Comparison of ENCODE assay signal across 8 cellular contexts in genomic region chr19:56566904-56567273, GRCh38. TPM values are rescaled to one million over a fixed set of nuclear protein-coding genes. Genes with fewer than 3 reads are reported as not detected.
DNase-seq lines count a peak whose midpoint lies in the region; ATAC-seq and TF ChIP-seq lines count a peak whose summit lies in the region.

No MANE protein-coding gene starts in this region.

- no peaks in the 10 kb centered on the region for H3F3A ChIP-seq in neural cell (ENCODE audit: insufficient read depth, low read length, poor library complexity, severe bottlenecking)

- no peak for TF ChIP-seq CTCF in esophagus muscularis mucosa (IDR thresholded peaks at IDR 0.05)
- TF ChIP-seq CTCF in neural cell (IDR thresholded peaks at IDR 0.05; ENCODE audit: poor library complexity, severe bottlenecking): no peak
- TF ChIP-seq CTCF in suprapubic skin (IDR thresholded peaks at IDR 0.05): no peak

- peaks cover 8 to 21% (median 20%) of the 10 kb centered on the region in 4 donors for H3K4me1 ChIP-seq in esophagus muscularis mucosa
- H3K4me1 ChIP-seq in suprapubic skin: peaks cover 7% of the 10 kb centered on the region

- peak overlapping the region; percentile 93 for H3K9ac ChIP-seq in neural cell (ENCODE audit: low read length)

- H3K9me3 ChIP-seq in KOPT-K1 (ENCODE audit: insufficient read depth, low read length, poor library complexity, severe bottlenecking) (peaks cover 89% of the 10 kb centered on the region), esophagus muscularis mucosa (peaks cover 0 to 84% (median 77%) of the 10 kb centered on the region in 4 donors), neural cell (ENCODE audit: low read length) (peaks cover 21% of the 10 kb centered on the region), suprapubic skin (peaks cover 19% of the 10 kb centered on the region)

- no peaks in the 10 kb centered on the region for H3K9me2 ChIP-seq in neural cell (ENCODE audit: insufficient read depth, low read length)

- TF ChIP-seq EP300 in esophagus muscularis mucosa (IDR thresholded peaks at IDR 0.05) (no peak), neural cell (conservative IDR thresholded peaks at IDR 0.05; ENCODE audit: poor library complexity, severe bottlenecking) (no peak), suprapubic skin (IDR thresholded peaks at IDR 0.05) (no peak)

- no peaks in the 10 kb centered on the region for H4K20me1 ChIP-seq in neural cell (ENCODE audit: insufficient read depth)

- H3K79me2 ChIP-seq in neural cell (replicated peaks; ENCODE audit: insufficient read depth, low read length): peaks cover 5% of the 10 kb centered on the region

- peak overlapping the region; percentile 71 to 93 (median 84) for H3K4me3 ChIP-seq in esophagus muscularis mucosa
- peak overlapping the region; percentile 95 for H3K4me3 ChIP-seq in neural cell (ENCODE audit: low read length)
- H3K4me3 ChIP-seq in suprapubic skin: peak overlapping the region; percentile 90

- H2AFZ ChIP-seq in neural cell (ENCODE audit: low read depth, low read length): peak overlapping the region; percentile 100

- H3K4me2 ChIP-seq in neural cell (ENCODE audit: low read length): peak overlapping the region; percentile 41

- TF ChIP-seq RAD21 in neural cell (conservative IDR thresholded peaks at IDR 0.05): no peak

- intact Hi-C loops in esophagus muscularis mucosa (cut with DNase I): loop anchor here (10.0 kb wide), 1 partner anchor 172 kb away; the partner anchor contains the start of gene ZNF582

- H3K27ac ChIP-seq in KOPT-K1 (ENCODE audit: low read depth, low read length, poor library complexity, severe bottlenecking) (peak overlapping the region; percentile 68), esophagus muscularis mucosa (replicated peaks in 1 of 4) (peak overlapping the region; percentile 81 to 94 (median 86)), neural cell (ENCODE audit: low read length) (peak overlapping the region; percentile 87), suprapubic skin (peak overlapping the region; percentile 66)

- 1% methylated on average over 12 of the region's 23 CpGs for WGBS in esophagus muscularis mucosa
- under 1% methylated on average over 18 of the region's 23 CpGs for WGBS in suprapubic skin

- peak; percentile 35 for DNase-seq in DMS53 treated with DMSO at 0.1 percent for 48 hours (lab: John Stamatoyannopoulos, UW; ENCODE audit: unreplicated experiment)
- DNase-seq in activated CD4-positive, alpha-beta T cell treated with anti-CD3 and anti-CD28 coated beads, Interleukin-2, amount 50 U/mL, for 1 hour: peak; percentile 23
- no peak for DNase-seq in esophagus muscularis mucosa (ENCODE audit: extremely low spot score)
- peak in 1 of 2 donors; percentile 66 for DNase-seq in suprapubic skin (ENCODE audit: low spot score in 2 of 2)
- DNase-seq in NOMO-1 treated with DMSO at 0.1 percent for 48 hours (lab: John Stamatoyannopoulos, UW; ENCODE audit: unreplicated experiment): no peak

- peaks cover 0 to 4% (median 0%) of the 10 kb centered on the region in 4 donors for H3K27me3 ChIP-seq in esophagus muscularis mucosa
- no peaks in the 10 kb centered on the region for H3K27me3 ChIP-seq in neural cell (ENCODE audit: insufficient read depth, low read depth, low read length)
- H3K27me3 ChIP-seq in suprapubic skin: no peaks in the 10 kb centered on the region

- ATAC-seq in GM21529 (IDR thresholded peaks at IDR 0.05; ENCODE audit: unreplicated experiment): peak; percentile 41

- TF ChIP-seq POLR2A in esophagus muscularis mucosa (IDR thresholded peaks at IDR 0.05; ENCODE audit: low read depth): no peak
- TF ChIP-seq POLR2A in suprapubic skin (IDR thresholded peaks at IDR 0.05): no peak

- H3K36me3 ChIP-seq in KOPT-K1 (ENCODE audit: insufficient read depth, low read length): peaks cover 22% of the 10 kb centered on the region
- peaks cover 26 to 57% (median 43%) of the 10 kb centered on the region in 4 donors for H3K36me3 ChIP-seq in esophagus muscularis mucosa
- peaks cover 27% of the 10 kb centered on the region for H3K36me3 ChIP-seq in neural cell (ENCODE audit: insufficient read depth, low read length)
- peaks cover 26% of the 10 kb centered on the region for H3K36me3 ChIP-seq in suprapubic skin

TF ChIP-seq in neural cell, 6 proteins besides CTCF, POLR2A, EP300 and RAD21:
- no peak for TF ChIP-seq EZH2 (IDR thresholded peaks at IDR 0.05; ENCODE audit: borderline replicate concordance, insufficient read depth, low read length, poor library complexity, severe bottlenecking)
- TF ChIP-seq, protein P1, sequence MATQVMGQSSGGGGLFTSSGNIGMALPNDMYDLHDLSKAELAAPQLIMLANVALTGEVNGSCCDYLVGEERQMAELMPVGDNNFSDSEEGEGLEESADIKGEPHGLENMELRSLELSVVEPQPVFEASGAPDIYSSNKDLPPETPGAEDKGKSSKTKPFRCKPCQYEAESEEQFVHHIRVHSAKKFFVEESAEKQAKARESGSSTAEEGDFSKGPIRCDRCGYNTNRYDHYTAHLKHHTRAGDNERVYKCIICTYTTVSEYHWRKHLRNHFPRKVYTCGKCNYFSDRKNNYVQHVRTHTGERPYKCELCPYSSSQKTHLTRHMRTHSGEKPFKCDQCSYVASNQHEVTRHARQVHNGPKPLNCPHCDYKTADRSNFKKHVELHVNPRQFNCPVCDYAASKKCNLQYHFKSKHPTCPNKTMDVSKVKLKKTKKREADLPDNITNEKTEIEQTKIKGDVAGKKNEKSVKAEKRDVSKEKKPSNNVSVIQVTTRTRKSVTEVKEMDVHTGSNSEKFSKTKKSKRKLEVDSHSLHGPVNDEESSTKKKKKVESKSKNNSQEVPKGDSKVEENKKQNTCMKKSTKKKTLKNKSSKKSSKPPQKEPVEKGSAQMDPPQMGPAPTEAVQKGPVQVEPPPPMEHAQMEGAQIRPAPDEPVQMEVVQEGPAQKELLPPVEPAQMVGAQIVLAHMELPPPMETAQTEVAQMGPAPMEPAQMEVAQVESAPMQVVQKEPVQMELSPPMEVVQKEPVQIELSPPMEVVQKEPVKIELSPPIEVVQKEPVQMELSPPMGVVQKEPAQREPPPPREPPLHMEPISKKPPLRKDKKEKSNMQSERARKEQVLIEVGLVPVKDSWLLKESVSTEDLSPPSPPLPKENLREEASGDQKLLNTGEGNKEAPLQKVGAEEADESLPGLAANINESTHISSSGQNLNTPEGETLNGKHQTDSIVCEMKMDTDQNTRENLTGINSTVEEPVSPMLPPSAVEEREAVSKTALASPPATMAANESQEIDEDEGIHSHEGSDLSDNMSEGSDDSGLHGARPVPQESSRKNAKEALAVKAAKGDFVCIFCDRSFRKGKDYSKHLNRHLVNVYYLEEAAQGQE (IDR thresholded peaks at IDR 0.05; ENCODE audit: borderline replicate concordance): no peak
- no peak for TF ChIP-seq TAF1 (IDR thresholded peaks at IDR 0.05; ENCODE audit: low read depth)
- peak; percentile 33 for TF ChIP-seq SMC3 (conservative IDR thresholded peaks at IDR 0.05; ENCODE audit: poor library complexity)
- no peak for TF ChIP-seq MXI1 (conservative IDR thresholded peaks at IDR 0.05; ENCODE audit: poor library complexity, severe bottlenecking)
- no peak for TF ChIP-seq POLR2AphosphoS5 (IDR thresholded peaks at IDR 0.05)

RNA-seq across cellular contexts. Expression of gene ZNF470, which starts 0.4 kb away (rescaled TPM):
- total RNA-seq in esophagus muscularis mucosa (1 to 10 TPM; 7.1 to 9.2 (median 7.4) TPM), suprapubic skin (1 to 10 TPM; 1.0 to 3.4 (median 1.5) TPM)
- 9.6 and 13.6 TPM in 2 replicates for polyA plus RNA-seq in neural cell
- polyA minus RNA-seq in neural cell: 20.7 and 25.6 TPM in 2 replicates

RNA-seq across cellular contexts. Expression of gene ZFP28, which starts 28.1 kb away (rescaled TPM):
- total RNA-seq in esophagus muscularis mucosa (10 to 100 TPM; 10.3 to 20.2 (median 12.7) TPM), suprapubic skin (10 to 100 TPM in 1 of 4 donors, 1 to 10 TPM in 3; 3.3 to 15.2 (median 5.0) TPM)
- polyA plus RNA-seq in neural cell: 39.9 and 45.1 TPM in 2 replicates
- polyA minus RNA-seq in neural cell: 41.9 and 44.9 TPM in 2 replicates

RNA-seq across cellular contexts. Expression of gene ZNF71, which starts 28.2 kb away (rescaled TPM):
- total RNA-seq in esophagus muscularis mucosa (10 to 100 TPM; 12.6 to 25.9 (median 19.6) TPM), suprapubic skin (10 to 100 TPM in 1 of 4 donors, 1 to 10 TPM in 3; 5.0 to 15.9 (median 7.5) TPM)
- 28.8 and 38.0 TPM in 2 replicates for polyA plus RNA-seq in neural cell
- 49.9 and 57.6 TPM in 2 replicates for polyA minus RNA-seq in neural cell

RNA-seq across cellular contexts. Expression of gene ZNF471, which starts 59.2 kb away (rescaled TPM):
- total RNA-seq in esophagus muscularis mucosa (10 to 100 TPM in 3 of 4 donors, 1 to 10 TPM in 1; 8.6 to 11.2 (median 10.9) TPM), suprapubic skin (1 to 10 TPM; 2.2 to 8.1 (median 3.9) TPM)
- polyA plus RNA-seq in neural cell: 30.0 and 31.1 TPM in 2 replicates
- polyA minus RNA-seq in neural cell: 22.4 and 29.4 TPM in 2 replicates

Comparison
In these comparisons a context has a peak if more than half of its experiments do, and no peak if none do; other contexts are left out.
1. DNase-seq: peak in DMS53 treated with DMSO at 0.1 percent for 48 hours (single experiment) and activated CD4-positive, alpha-beta T cell treated with anti-CD3 and anti-CD28 coated beads, Interleukin-2, amount 50 U/mL, for 1 hour (single experiment); none in esophagus muscularis mucosa (single experiment) and NOMO-1 treated with DMSO at 0.1 percent for 48 hours (single experiment).
2. Peak in every context shown above with its lines, with median percentiles within 50 percentile points of each other: H3K27ac ChIP-seq and H3K4me3 ChIP-seq.